In the genomic region with DNA sequence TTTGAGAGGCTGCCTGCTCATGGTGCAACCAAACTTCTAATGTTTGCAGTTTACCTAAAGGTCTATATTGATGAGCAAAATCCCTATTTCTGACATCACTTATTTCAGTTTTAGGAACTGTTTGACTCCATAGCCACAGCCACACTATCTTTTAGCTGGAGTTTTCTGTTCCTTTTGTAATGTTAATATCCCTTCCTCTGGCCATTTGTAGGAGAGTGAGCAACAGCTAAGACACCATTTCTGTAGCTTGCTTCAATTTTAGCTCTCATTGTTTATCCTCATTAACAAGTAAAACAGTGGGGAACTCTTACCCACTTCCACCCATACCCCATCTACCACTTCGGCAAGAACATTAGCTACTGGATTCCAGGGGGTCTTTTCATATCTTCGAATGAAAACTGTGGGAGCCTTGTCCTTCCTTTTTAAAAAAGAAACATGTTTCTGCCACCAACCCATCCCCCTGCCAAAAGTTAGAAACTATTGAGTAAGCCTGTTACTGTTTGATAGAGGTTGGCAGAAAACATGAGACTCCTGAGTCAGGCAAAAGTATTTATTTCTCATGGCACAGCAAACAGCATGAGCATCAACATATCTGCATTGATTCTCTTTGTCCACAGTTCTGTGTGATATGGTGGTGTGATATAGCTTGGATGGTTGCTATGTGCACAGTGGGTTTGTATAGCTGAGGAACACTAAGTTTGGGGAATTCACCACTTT, we compare ENCODE assay signal across 21 cellular contexts.
"Had no signal": no experiment of that assay in that cellular context is flagged by ENCODE, and none has a peak within 500 bp of the region (broad histone marks: within the 10 kb centered on the region; RNA-seq: fewer than 3 reads in every experiment).

No MANE protein-coding gene starts in this region.

- H3K27ac Mint-ChIP-seq: activated B cell treated with CpG ODN at 0.5 μM for 24 hours; activated CD4-positive, alpha-beta T cell treated with anti-CD3 and anti-CD28 coated beads, Interleukin-2, amount 10 ng/mL, durations not matched to agents 24 days and 14 days; activated CD8-positive, alpha-beta memory T cell treated with anti-CD3 and anti-CD28 coated beads, Interleukin-2, amount 10 ng/mL, durations not matched to agents 7 days and 5 days; activated naive CD4-positive, alpha-beta T cell treated with anti-CD3 and anti-CD28 coated beads, Interleukin-2, amount 50 U/mL, for 24 hours; activated T-cell treated with anti-CD3 and anti-CD28 coated beads, Interleukin-2, amount 50 U/mL, for 24 hours; activated T-helper 1 cell treated with anti-CD3 and anti-CD28 coated beads, Interleukin-12 subunit alpha, Interleukin-12 subunit beta, Interleukin-2, Interleukin-4 antibody, amounts not matched to agents 30 ng/mL and 10 ng/mL and 1 ng/mL, durations not matched to agents 14 hours and 24 hours and 36 hours; T-helper 1 cell treated with Interleukin-12 subunit alpha and Interleukin-12 subunit beta and Interleukin-4 antibody, amounts not matched to agents 30 μg/mL and 1 μg/mL, for 36 hours had no signal

- H3K36me3 Mint-ChIP-seq: activated CD8-positive, alpha-beta memory T cell treated with anti-CD3 and anti-CD28 coated beads, Interleukin-2, amount 10 ng/mL, durations not matched to agents 7 days and 5 days; activated naive CD4-positive, alpha-beta T cell treated with anti-CD3 and anti-CD28 coated beads, Interleukin-2, amount 50 U/mL, for 24 hours had no signal

- ATAC-seq: activated CD8-positive, alpha-beta memory T cell treated with anti-CD3 and anti-CD28 coated beads, Interleukin-2, amount 10 ng/mL, durations not matched to agents 7 days and 5 days; PC-3 had no signal

- H3K4me3 Mint-ChIP-seq: activated B cell treated with CpG ODN at 0.5 μM for 24 hours; activated CD4-positive, alpha-beta T cell treated with anti-CD3 and anti-CD28 coated beads, Interleukin-2, amount 10 ng/mL, durations not matched to agents 24 days and 14 days; activated CD8-positive, alpha-beta memory T cell treated with anti-CD3 and anti-CD28 coated beads, Interleukin-2, amount 10 ng/mL, durations not matched to agents 7 days and 5 days; activated naive CD4-positive, alpha-beta T cell treated with anti-CD3 and anti-CD28 coated beads, Interleukin-2, amount 50 U/mL, for 24 hours; activated T-cell treated with anti-CD3 and anti-CD28 coated beads, Interleukin-2, amount 50 U/mL, for 24 hours; activated T-helper 1 cell treated with anti-CD3 and anti-CD28 coated beads, Interleukin-12 subunit alpha, Interleukin-12 subunit beta, Interleukin-2, Interleukin-4 antibody, amounts not matched to agents 30 ng/mL and 10 ng/mL and 1 ng/mL, durations not matched to agents 14 hours and 24 hours and 36 hours; T-helper 1 cell treated with Interleukin-12 subunit alpha and Interleukin-12 subunit beta and Interleukin-4 antibody, amounts not matched to agents 30 μg/mL and 1 μg/mL, for 36 hours had no signal

- H3K4me1 Mint-ChIP-seq: activated B cell treated with CpG ODN at 0.5 μM for 24 hours; activated CD4-positive, alpha-beta T cell treated with anti-CD3 and anti-CD28 coated beads, Interleukin-2, amount 10 ng/mL, durations not matched to agents 24 days and 14 days; activated CD8-positive, alpha-beta memory T cell treated with anti-CD3 and anti-CD28 coated beads, Interleukin-2, amount 10 ng/mL, durations not matched to agents 7 days and 5 days; activated naive CD4-positive, alpha-beta T cell treated with anti-CD3 and anti-CD28 coated beads, Interleukin-2, amount 50 U/mL, for 24 hours had no signal

- DNase-seq: activated B cell treated with CpG ODN at 0.5 μM for 24 hours; activated CD4-positive, alpha-beta T cell treated with anti-CD3 and anti-CD28 coated beads for 1 hour; activated CD4-positive, alpha-beta T cell treated with anti-CD3 and anti-CD28 coated beads, Interleukin-2, amount 10 ng/mL, durations not matched to agents 24 days and 14 days; activated CD4-positive, alpha-beta T cell treated with anti-CD3 and anti-CD28 coated beads, Interleukin-2, amount 50 U/mL, for 48 hours; activated CD8-positive, alpha-beta memory T cell treated with anti-CD3 and anti-CD28 coated beads, Interleukin-2, amount 10 ng/mL, durations not matched to agents 7 days and 5 days; activated effector memory CD4-positive, alpha-beta T cell treated with Interleukin-2 at 50 U/mL for 16 hours; activated naive CD4-positive, alpha-beta T cell; activated T-cell treated with anti-CD3 and anti-CD28 coated beads, Interleukin-2, amount 50 U/mL, for 24 hours; aorta; KG1; NCI-H1048; NCI-H146; NCI-H187 treated with DMSO at 0.1 percent for 48 hours; NCI-H2081 treated with DMSO at 0.1 percent for 48 hours; NCI-H446; NCI-H524; PC-3; SHP77 had no signal

- H3K9me3 Mint-ChIP-seq: activated B cell treated with CpG ODN at 0.5 μM for 24 hours; activated CD4-positive, alpha-beta T cell treated with anti-CD3 and anti-CD28 coated beads, Interleukin-2, amount 10 ng/mL, durations not matched to agents 24 days and 14 days; activated naive CD4-positive, alpha-beta T cell treated with anti-CD3 and anti-CD28 coated beads, Interleukin-2, amount 50 U/mL, for 24 hours; activated T-cell treated with anti-CD3 and anti-CD28 coated beads, Interleukin-2, amount 50 U/mL, for 24 hours; activated T-helper 1 cell treated with anti-CD3 and anti-CD28 coated beads, Interleukin-12 subunit alpha, Interleukin-12 subunit beta, Interleukin-2, Interleukin-4 antibody, amounts not matched to agents 30 ng/mL and 10 ng/mL and 1 ng/mL, durations not matched to agents 14 hours and 24 hours and 36 hours; T-helper 1 cell treated with Interleukin-12 subunit alpha and Interleukin-12 subunit beta and Interleukin-4 antibody, amounts not matched to agents 30 μg/mL and 1 μg/mL, for 36 hours had no signal
